Comparison of ENCODE assay signal across 12 cellular contexts in the genomic region with DNA sequence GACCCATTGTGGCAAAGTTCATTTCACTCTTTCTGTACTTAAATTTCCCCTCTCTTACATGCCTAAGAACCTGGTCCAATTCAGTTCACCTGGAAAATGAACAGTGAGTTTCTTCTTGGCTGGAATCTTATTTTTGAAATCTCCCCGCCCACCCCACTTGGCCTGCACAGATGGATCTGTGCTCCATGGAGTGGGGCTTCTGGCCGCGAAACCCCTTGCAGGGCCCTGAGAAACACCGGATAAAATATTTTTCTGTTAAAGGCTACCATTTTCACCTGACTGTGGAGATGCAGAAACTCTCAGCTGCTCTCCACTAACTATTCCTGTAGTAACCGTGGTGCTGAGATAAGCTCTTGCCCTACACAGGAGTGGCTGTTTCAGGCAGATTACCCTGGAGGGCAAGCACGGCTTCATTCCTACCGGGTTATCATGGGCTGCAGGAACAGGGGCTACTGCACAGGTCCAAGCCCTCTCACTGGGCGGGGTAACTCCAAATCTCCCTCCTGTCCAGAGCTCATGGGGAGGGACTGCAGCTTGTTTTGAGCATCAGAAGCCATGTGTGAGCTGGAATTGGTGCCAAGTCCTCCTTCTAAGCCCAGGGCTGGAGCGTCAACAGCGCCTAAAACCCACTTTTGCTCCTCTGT.
DNase-seq lines count a peak whose midpoint lies in the region; ATAC-seq, FAIRE-seq and TF ChIP-seq lines count a peak whose summit lies in the region.
"Had no signal": no experiment of that assay in that cellular context is flagged by ENCODE, and none has a peak within 500 bp of the region (broad histone marks: within the 10 kb centered on the region; RNA-seq: fewer than 3 reads in every experiment).

No MANE protein-coding gene starts in this region.

- TF ChIP-seq POLR2A in heart left ventricle (IDR thresholded peaks at IDR 0.05) (no peak), prostate gland (IDR thresholded peaks at IDR 0.05) (no peak)

- no peak overlapping the region for H2AFZ ChIP-seq in astrocyte (ENCODE audit: low read depth, low read length)

- H3K4me1 ChIP-seq in astrocyte (ENCODE audit: insufficient read depth, low read length), result peaks cover 68% of the 10 kb centered on the region
- H3K4me1 ChIP-seq in heart left ventricle, result peaks cover 0 to 89% (median 66%) of the 10 kb centered on the region in 12 donors
- H3K4me1 ChIP-seq in prostate gland (replicated peaks), result peaks cover 5% of the 10 kb centered on the region

- H3K4me3 Mint-ChIP-seq in astrocyte (ENCODE audit: unreplicated experiment), result peak overlapping the region; percentile 88
- H3K4me3 Mint-ChIP-seq: activated T-cell treated with anti-CD3 and anti-CD28 coated beads, Interleukin-2, amount 50 U/mL, for 72 hours; T-helper 1 cell treated with Interleukin-12 subunit alpha and Interleukin-12 subunit beta and Interleukin-4 antibody, amounts not matched to agents 30 μg/mL and 1 μg/mL, for 36 hours had no signal

- no peaks in the 10 kb centered on the region for H3K27me3 Mint-ChIP-seq in astrocyte (ENCODE audit: low read depth, unreplicated experiment)

- H3K4me3 ChIP-seq in GM12864 (ENCODE audit: low read depth, low read length), result peak overlapping the region; percentile 60
- H3K4me3 ChIP-seq in astrocyte (ENCODE audit: insufficient read depth, low read depth, low read length), result peak overlapping the region; percentile 92
- H3K4me3 ChIP-seq in heart left ventricle, result peak overlapping the region in 11 of 12 donors; percentile 24 to 78 (median 64)
- H3K4me3 ChIP-seq in prostate gland, result peak overlapping the region; percentile 43 to 52

- H3K9me3 Mint-ChIP-seq in astrocyte (ENCODE audit: unreplicated experiment), result no peaks in the 10 kb centered on the region
- H3K9me3 Mint-ChIP-seq: activated T-cell treated with anti-CD3 and anti-CD28 coated beads, Interleukin-2, amount 50 U/mL, for 72 hours; T-helper 1 cell treated with Interleukin-12 subunit alpha and Interleukin-12 subunit beta and Interleukin-4 antibody, amounts not matched to agents 30 μg/mL and 1 μg/mL, for 36 hours had no signal

- H3K4me1 Mint-ChIP-seq in astrocyte (ENCODE audit: low read depth, unreplicated experiment), result peaks cover 59% of the 10 kb centered on the region

- no peak for TF ChIP-seq CTCF in GM12864 (IDR thresholded peaks at IDR 0.05; ENCODE audit: low read depth, low read length, missing control alignments)
- no peak for TF ChIP-seq CTCF in astrocyte (IDR thresholded peaks at IDR 0.05; ENCODE audit: insufficient read depth, low read depth, low read length)
- TF ChIP-seq CTCF in heart left ventricle (IDR thresholded peaks at IDR 0.05), result no peak
- TF ChIP-seq CTCF in prostate gland (IDR thresholded peaks at IDR 0.05), result no peak

- no peak for FAIRE-seq in astrocyte (lab: Jason Lieb, UNC)

- peaks cover 60% of the 10 kb centered on the region for H4K20me1 ChIP-seq in astrocyte (ENCODE audit: insufficient read depth, low read length)

- no peak for DNase-seq in GM12864 (ENCODE audit: low read depth)
- DNase-seq in astrocyte (ENCODE audit: low read depth), result no peak
- peak in 3 of 5 donors; percentile 51 to 70 (median 56) for DNase-seq in heart left ventricle
- no peak for DNase-seq in prostate gland (ENCODE audit: low spot score)
- no peak for DNase-seq in stimulated activated naive CD4-positive, alpha-beta T cell (lab: John Stamatoyannopoulos, UW)
- no peak for DNase-seq in SIG-M5 treated with dmso at 0.1 percent for 504 hours (lab: John Stamatoyannopoulos, UW; ENCODE audit: unreplicated experiment)
- DNase-seq: activated T-cell treated with anti-CD3 and anti-CD28 coated beads, Interleukin-2, amount 50 U/mL, for 72 hours; left colon; NCI-H226 had no signal

- peaks cover 11% of the 10 kb centered on the region for H3K36me3 ChIP-seq in astrocyte (ENCODE audit: insufficient read depth, low read length)
- peaks cover 0 to 14% (median 8%) of the 10 kb centered on the region in 9 donors for H3K36me3 ChIP-seq in heart left ventricle
- H3K36me3 ChIP-seq in prostate gland, result no peaks in the 10 kb centered on the region

- H3K9me3 ChIP-seq in astrocyte (ENCODE audit: insufficient read depth, low read depth, low read length), result no peaks in the 10 kb centered on the region
- H3K9me3 ChIP-seq in heart left ventricle, result no peaks in the 10 kb centered on the region
- H3K9me3 ChIP-seq in prostate gland, result no peaks in the 10 kb centered on the region

- H3K9ac ChIP-seq in astrocyte (ENCODE audit: low read length), result peak overlapping the region; percentile 87

- 42 to 50% (median 49%) methylated on average over 10 of the region's 10 CpGs for WGBS in heart left ventricle, 4 donors
- 46% methylated on average over 10 of the region's 10 CpGs for WGBS in prostate gland

- peak overlapping the region; percentile 98 for H3K4me2 ChIP-seq in astrocyte (ENCODE audit: low read length)

- no peak overlapping the region for H3K27ac Mint-ChIP-seq in astrocyte (ENCODE audit: unreplicated experiment)
- H3K27ac Mint-ChIP-seq: activated T-cell treated with anti-CD3 and anti-CD28 coated beads, Interleukin-2, amount 50 U/mL, for 72 hours; T-helper 1 cell treated with Interleukin-12 subunit alpha and Interleukin-12 subunit beta and Interleukin-4 antibody, amounts not matched to agents 30 μg/mL and 1 μg/mL, for 36 hours had no signal

- peaks cover 10% of the 10 kb centered on the region for H3K36me3 Mint-ChIP-seq in astrocyte (ENCODE audit: low read depth, unreplicated experiment)

- ATAC-seq in heart left ventricle (peak; percentile 30 to 66 (median 56)), GM21786 (IDR thresholded peaks at IDR 0.05; ENCODE audit: unreplicated experiment) (no peak), HG03108 (IDR thresholded peaks at IDR 0.05; ENCODE audit: unreplicated experiment) (no peak)
- ATAC-seq: activated T-cell treated with anti-CD3 and anti-CD28 coated beads, Interleukin-2, amount 50 U/mL, for 72 hours had no signal

- H3K27me3 ChIP-seq in astrocyte (ENCODE audit: insufficient read depth, low read length) (no peaks in the 10 kb centered on the region), heart left ventricle (no peaks in the 10 kb centered on the region), prostate gland (replicated peaks; ENCODE audit: insufficient read depth) (no peaks in the 10 kb centered on the region)

- peaks cover 98% of the 10 kb centered on the region for H3K79me2 ChIP-seq in astrocyte (ENCODE audit: insufficient read depth, low read length)

- H3K27ac ChIP-seq in astrocyte (ENCODE audit: low read depth, low read length), result no peak overlapping the region
- H3K27ac ChIP-seq in heart left ventricle, result peak overlapping the region; percentile 46 to 91 (median 82)
- no peak overlapping the region for H3K27ac ChIP-seq in prostate gland

- intact Hi-C loops in heart left ventricle (cut with DNase I) (loop anchor here in 5 of 10 donors (5.0 to 10.0 kb wide), 5 partner anchors 33 to 72 kb away; no protein-coding TSS in a partner anchor), prostate gland (cut with DNase I) (no loop called here)

Comparison
In these comparisons a context has a peak if more than half of its experiments do, and no peak if none do; other contexts are left out.
1. DNase-seq: peak in heart left ventricle (3 of 5); none in GM12864 (single experiment), astrocyte (single experiment), prostate gland (single experiment), stimulated activated naive CD4-positive, alpha-beta T cell (0 of 6) and SIG-M5 treated with dmso at 0.1 percent for 504 hours (single experiment).
2. H3K27ac ChIP-seq: peak in heart left ventricle (12 of 12); none in astrocyte (single experiment) and prostate gland (0 of 2).
3. ATAC-seq: peak in heart left ventricle (4 of 4); none in GM21786 (single experiment) and HG03108 (single experiment).
4. Peak in every context shown above with its lines, with median percentiles within 50 percentile points of each other: H3K4me3 ChIP-seq.